8 cellular contexts compared by ENCODE assay signal in genomic region chr12:19431407-19432308, GRCh38. TPM values are rescaled to one million over a fixed set of nuclear protein-coding genes. Genes with fewer than 3 reads are reported as not detected.
DNase-seq lines count a peak whose midpoint lies in the region; ATAC-seq lines count a peak whose summit lies in the region.

No MANE protein-coding gene starts in this region.

- peak overlapping the region; percentile 53 for H3K27ac ChIP-seq in BLaER1

- H3K4me1 ChIP-seq in BLaER1, result peaks cover 15% of the 10 kb centered on the region

- no peak overlapping the region for H3K4me2 ChIP-seq in BLaER1

- H3K36me3 ChIP-seq in BLaER1, result no peaks in the 10 kb centered on the region

- no peak overlapping the region for H3K4me3 ChIP-seq in BLaER1

- H4K20me1 ChIP-seq in BLaER1, result no peaks in the 10 kb centered on the region

- H3K9ac ChIP-seq in BLaER1, result no peak overlapping the region

- no peaks in the 10 kb centered on the region for H3K27me3 ChIP-seq in BLaER1

- peak; percentile 64 for ATAC-seq in GM19023 (IDR thresholded peaks at IDR 0.05; ENCODE audit: unreplicated experiment)

- no peaks in the 10 kb centered on the region for H3K9me3 ChIP-seq in BLaER1

- DNase-seq in HT-29 (ENCODE audit: low spot score), result peak; percentile 70
- DNase-seq in activated T-cell treated with anti-CD3 and anti-CD28 coated beads, Interleukin-2, amount 50 U/mL, for 48 hours, result peak; percentile 71 to 75
- peak; percentile 83 for DNase-seq in iris pigment epithelial cell (ENCODE audit: low read depth)
- DNase-seq in germinal center (ENCODE audit: low spot score), result no peak
- no peak for DNase-seq in NCI-H2107 (lab: John Stamatoyannopoulos, UW)
- DNase-seq in middle frontal gyrus (ENCODE audit: extremely low spot score, low spot score), result no peak

RNA-seq across cellular contexts. Expression of gene AEBP2, which starts 7.6 kb away (rescaled TPM):
- 9.5 and 10.7 TPM in 2 replicates for total RNA-seq in HT-29 (2014; rRNA removed; shearing (Covaris generic))

Comparison
In these comparisons a context has a peak if more than half of its experiments do, and no peak if none do; other contexts are left out.
1. DNase-seq: peak in HT-29 (single experiment), activated T-cell treated with anti-CD3 and anti-CD28 coated beads, Interleukin-2, amount 50 U/mL, for 48 hours (2 of 2) and iris pigment epithelial cell (single experiment); none in germinal center (single experiment), NCI-H2107 (single experiment) and middle frontal gyrus (single experiment).